Comparison of ENCODE assay signal across 10 cellular contexts in genomic region chr3:44468572-44469520, GRCh38. TPM values are rescaled to one million over a fixed set of nuclear protein-coding genes. Genes with fewer than 3 reads are reported as not detected.
DNase-seq lines count a peak whose midpoint lies in the region; ATAC-seq and TF ChIP-seq lines count a peak whose summit lies in the region.
"Had no signal": no experiment of that assay in that cellular context is flagged by ENCODE, and none has a peak within 500 bp of the region (broad histone marks: within the 10 kb centered on the region; RNA-seq: fewer than 3 reads in every experiment).

No MANE protein-coding gene starts in this region.

- peaks cover 42% of the 10 kb centered on the region for H3K4me1 Mint-ChIP-seq in activated CD4-positive, alpha-beta T cell treated with anti-CD3 and anti-CD28 coated beads for 36 hours
- H3K4me1 Mint-ChIP-seq in WTC11 (peaks cover 21% of the 10 kb centered on the region), glutamatergic neuron (ENCODE audit: low read depth, unreplicated experiment) (peaks cover 45% of the 10 kb centered on the region)

- peak; percentile 85 for ATAC-seq in activated CD4-positive, alpha-beta T cell treated with anti-CD3 and anti-CD28 coated beads for 36 hours
- ATAC-seq in WTC11 (peak; percentile 61), aorta (ENCODE audit: low FRiP score) (no peak)

- DNase-seq in activated CD4-positive, alpha-beta T cell treated with anti-CD3 and anti-CD28 coated beads for 36 hours, result peak; percentile 72
- no peak for DNase-seq in activated CD4-positive, alpha-beta T cell treated with anti-CD3 and anti-CD28 coated beads for 1 hour
- DNase-seq in WTC11 (ENCODE audit: low spot score) (peak; percentile 16), glutamatergic neuron (peak; percentile 66), aorta (no peak), HEK293T (ENCODE audit: extremely low spot score) (no peak)
- peak; percentile 45 to 48 for DNase-seq in stimulated activated CD4-positive, alpha-beta T cell treated with anti-CD3 and anti-CD28 coated beads, Interleukin-2, amount 100 ng/mL, for 24 hours
- no peak for DNase-seq in activated effector memory CD4-positive, alpha-beta T cell treated with anti-CD3 and anti-CD28 coated beads, Interleukin-2, amount 50 U/mL, for 16 hours
- DNase-seq: ACHN had no signal

- TF ChIP-seq CTCF in WTC11 (IDR thresholded peaks at IDR 0.05) (no peak), glutamatergic neuron (IDR thresholded peaks at IDR 0.05; ENCODE audit: partially characterized antibody, unreplicated experiment) (no peak)

- H3K4me1 ChIP-seq in aorta (ENCODE audit: control insufficient read depth in 1 of 2, insufficient read depth in 2 of 2, low read length in 2 of 2), result peaks cover 0 to 3% of the 10 kb centered on the region in 2 donors

- peaks cover 31% of the 10 kb centered on the region for H3K36me3 Mint-ChIP-seq in activated CD4-positive, alpha-beta T cell treated with anti-CD3 and anti-CD28 coated beads for 36 hours (ENCODE audit: low read depth)
- peaks cover 9% of the 10 kb centered on the region for H3K36me3 Mint-ChIP-seq in WTC11
- no peaks in the 10 kb centered on the region for H3K36me3 Mint-ChIP-seq in glutamatergic neuron (ENCODE audit: unreplicated experiment)

- CTCF ChIA-PET in activated CD4-positive, alpha-beta T cell treated with anti-CD3 and anti-CD28 coated beads for 36 hours (lab: Charles Lee), result interaction anchor here (0.6 to 0.7 kb wide), 3 partner anchors 12 to 642 kb away, joined by 3 read pairs; partner anchors contain the start of gene TCAIM
- CTCF ChIA-PET in WTC11 (lab: Charles Lee) (no interaction called here), HEK293T (lab: Yijun Ruan, JAX) (no interaction called here)

- intact Hi-C loops in activated CD4-positive, alpha-beta T cell treated with anti-CD3 and anti-CD28 coated beads for 36 hours (cut with DNase I, micrococcal nuclease), result loop anchor here in 1 of 2 experiments (1.0 to 2.0 kb wide), 2 partner anchors 30 to 42 kb away; no protein-coding TSS in a partner anchor
- intact Hi-C loops in aorta (cut with DNase I), result no loop called here

- no peaks in the 10 kb centered on the region for H3K27me3 ChIP-seq in aorta (ENCODE audit: control insufficient read depth in 1 of 2, insufficient read depth in 2 of 2, low read length in 1 of 2)

- H3K27ac ChIP-seq in aorta (ENCODE audit: low read depth in 1 of 2, low read length in 2 of 2), result no peak overlapping the region

- POLR2A ChIA-PET in activated CD4-positive, alpha-beta T cell treated with anti-CD3 and anti-CD28 coated beads for 36 hours (lab: Charles Lee), result interaction anchor here (0.6 kb wide), 1 partner anchor 44 kb away, joined by 3 read pairs; no protein-coding TSS in a partner anchor
- POLR2A ChIA-PET in WTC11 (lab: Charles Lee) (interaction anchor here (0.7 kb wide), 2 partner anchors 13 to 147 kb away, joined by 3 to 9 read pairs; no protein-coding TSS in a partner anchor), HEK293T (lab: Yijun Ruan, JAX) (no interaction called here)

- H3K9me3 ChIP-seq in aorta (ENCODE audit: control insufficient read depth, low read length), result no peaks in the 10 kb centered on the region

- peaks cover 0 to 4% of the 10 kb centered on the region in 2 donors for H3K36me3 ChIP-seq in aorta (ENCODE audit: control insufficient read depth in 1 of 2, insufficient read depth in 2 of 2, low read length in 1 of 2)

- H3K4me3 ChIP-seq in aorta (ENCODE audit: low read length in 2 of 2), result no peak overlapping the region

- peak overlapping the region; percentile 52 for H3K27ac Mint-ChIP-seq in activated CD4-positive, alpha-beta T cell treated with anti-CD3 and anti-CD28 coated beads for 36 hours
- H3K27ac Mint-ChIP-seq in WTC11, result peak overlapping the region; percentile 89
- peak overlapping the region; percentile 96 for H3K27ac Mint-ChIP-seq in glutamatergic neuron (ENCODE audit: unreplicated experiment)
- H3K27ac Mint-ChIP-seq: stimulated activated naive CD8-positive, alpha-beta T cell treated with anti-CD3 and anti-CD28 coated beads, Interleukin-15, Interleukin-2, amounts not matched to agents 100 ng/mL and 50 ng/mL, for 24 hours had no signal

- no peaks in the 10 kb centered on the region for H3K27me3 Mint-ChIP-seq in activated CD4-positive, alpha-beta T cell treated with anti-CD3 and anti-CD28 coated beads for 36 hours
- H3K27me3 Mint-ChIP-seq in WTC11 (ENCODE audit: low read depth) (no peaks in the 10 kb centered on the region), glutamatergic neuron (ENCODE audit: unreplicated experiment) (no peaks in the 10 kb centered on the region)
- H3K27me3 Mint-ChIP-seq: stimulated activated naive CD8-positive, alpha-beta T cell treated with anti-CD3 and anti-CD28 coated beads, Interleukin-15, Interleukin-2, amounts not matched to agents 100 ng/mL and 50 ng/mL, for 24 hours had no signal

- WGBS in aorta, 2 donors, result 70 to 71% methylated on average over 10 of the region's 10 CpGs

- H3K4me3 Mint-ChIP-seq in activated CD4-positive, alpha-beta T cell treated with anti-CD3 and anti-CD28 coated beads for 36 hours, result no peak overlapping the region
- H3K4me3 Mint-ChIP-seq in WTC11, result peak overlapping the region; percentile 42; the same call in 1 of the 2 replicates
- peak overlapping the region; percentile 56 for H3K4me3 Mint-ChIP-seq in glutamatergic neuron (ENCODE audit: unreplicated experiment)
- H3K4me3 Mint-ChIP-seq: stimulated activated naive CD8-positive, alpha-beta T cell treated with anti-CD3 and anti-CD28 coated beads, Interleukin-15, Interleukin-2, amounts not matched to agents 100 ng/mL and 50 ng/mL, for 24 hours had no signal

- H3K9me3 Mint-ChIP-seq in activated CD4-positive, alpha-beta T cell treated with anti-CD3 and anti-CD28 coated beads for 36 hours (ENCODE audit: low read depth), result no peaks in the 10 kb centered on the region
- H3K9me3 Mint-ChIP-seq in WTC11, result no peaks in the 10 kb centered on the region
- peaks cover 2% of the 10 kb centered on the region for H3K9me3 Mint-ChIP-seq in glutamatergic neuron (ENCODE audit: unreplicated experiment)
- H3K9me3 Mint-ChIP-seq: stimulated activated naive CD8-positive, alpha-beta T cell treated with anti-CD3 and anti-CD28 coated beads, Interleukin-15, Interleukin-2, amounts not matched to agents 100 ng/mL and 50 ng/mL, for 24 hours had no signal

TF ChIP-seq in WTC11, 78 proteins besides CTCF, POLR2A, EP300 and RAD21 (continues in another document):
- no peak for TF ChIP-seq NR3C1 (CRISPR knock-in tag; conservative IDR thresholded peaks at IDR 0.05; ENCODE audit: low read depth)
- no peak for TF ChIP-seq JAZF1 (CRISPR knock-in tag; IDR thresholded peaks at IDR 0.05)
- no peak for TF ChIP-seq TP53 (CRISPR knock-in tag; IDR thresholded peaks at IDR 0.05)
- TF ChIP-seq, protein P1, sequence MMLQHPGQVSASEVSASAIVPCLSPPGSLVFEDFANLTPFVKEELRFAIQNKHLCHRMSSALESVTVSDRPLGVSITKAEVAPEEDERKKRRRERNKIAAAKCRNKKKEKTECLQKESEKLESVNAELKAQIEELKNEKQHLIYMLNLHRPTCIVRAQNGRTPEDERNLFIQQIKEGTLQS (CRISPR knock-in tag; conservative IDR thresholded peaks at IDR 0.05), result no peak

TF ChIP-seq in HEK293T, 16 proteins besides CTCF, POLR2A, EP300 and RAD21:
- TF ChIP-seq BHLHE40 (IDR thresholded peaks at IDR 0.05; ENCODE audit: borderline replicate concordance), result no peak
- TF ChIP-seq LEF1 (IDR thresholded peaks at IDR 0.05; ENCODE audit: borderline replicate concordance), result no peak
- no peak for TF ChIP-seq SP1 (IDR thresholded peaks at IDR 0.05)
- TF ChIP-seq FOXA1 (IDR thresholded peaks at IDR 0.05), result no peak
- TF ChIP-seq NFRKB (IDR thresholded peaks at IDR 0.05), result no peak
- TF ChIP-seq, protein P2, sequence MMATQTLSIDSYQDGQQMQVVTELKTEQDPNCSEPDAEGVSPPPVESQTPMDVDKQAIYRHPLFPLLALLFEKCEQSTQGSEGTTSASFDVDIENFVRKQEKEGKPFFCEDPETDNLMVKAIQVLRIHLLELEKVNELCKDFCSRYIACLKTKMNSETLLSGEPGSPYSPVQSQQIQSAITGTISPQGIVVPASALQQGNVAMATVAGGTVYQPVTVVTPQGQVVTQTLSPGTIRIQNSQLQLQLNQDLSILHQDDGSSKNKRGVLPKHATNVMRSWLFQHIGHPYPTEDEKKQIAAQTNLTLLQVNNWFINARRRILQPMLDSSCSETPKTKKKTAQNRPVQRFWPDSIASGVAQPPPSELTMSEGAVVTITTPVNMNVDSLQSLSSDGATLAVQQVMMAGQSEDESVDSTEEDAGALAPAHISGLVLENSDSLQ (IDR thresholded peaks at IDR 0.05), result no peak
- no peak for TF ChIP-seq CTBP1 (IDR thresholded peaks at IDR 0.05; ENCODE audit: borderline replicate concordance)
- no peak for TF ChIP-seq FOXK2 (IDR thresholded peaks at IDR 0.05)
- no peak for TF ChIP-seq ELF4 (IDR thresholded peaks at IDR 0.05)
- TF ChIP-seq SUZ12 (IDR thresholded peaks at IDR 0.05), result no peak
- TF ChIP-seq TARDBP (IDR thresholded peaks at IDR 0.05), result no peak
- TF ChIP-seq L3MBTL2 (conservative IDR thresholded peaks at IDR 0.05), result no peak
- TF ChIP-seq ZNF384 (IDR thresholded peaks at IDR 0.05), result no peak
- TF ChIP-seq ARNT (IDR thresholded peaks at IDR 0.05), result no peak
- no peak for TF ChIP-seq HDGF (IDR thresholded peaks at IDR 0.05; ENCODE audit: borderline replicate concordance)
- TF ChIP-seq FOXM1 (IDR thresholded peaks at IDR 0.05; ENCODE audit: borderline replicate concordance), result no peak

RNA-seq across cellular contexts. Expression of gene ZNF445, which starts 8.6 kb away (rescaled TPM):
- 10 to 100 TPM; 13.2 to 16.3 TPM for total RNA-seq in activated CD4-positive, alpha-beta T cell treated with anti-CD3 and anti-CD28 coated beads for 36 hours
- total RNA-seq in WTC11 (2021) (20.3 to 27.7 TPM (median 26.0 TPM) in 3 replicates), glutamatergic neuron (ENCODE audit: unreplicated experiment) (66.8 TPM), aorta (10 to 100 TPM; 18.6 to 26.4 TPM)
- 1 to 10 TPM; 4.1 to 6.5 TPM for polyA plus RNA-seq in aorta

Comparison
In these comparisons a context has a peak if more than half of its experiments do, and no peak if none do; other contexts are left out.
1. DNase-seq: peak in activated CD4-positive, alpha-beta T cell treated with anti-CD3 and anti-CD28 coated beads for 36 hours (single experiment), WTC11 (single experiment), glutamatergic neuron (single experiment) and stimulated activated CD4-positive, alpha-beta T cell treated with anti-CD3 and anti-CD28 coated beads, Interleukin-2, amount 100 ng/mL, for 24 hours (2 of 2); none in activated CD4-positive, alpha-beta T cell treated with anti-CD3 and anti-CD28 coated beads for 1 hour (single experiment), aorta (0 of 2), activated effector memory CD4-positive, alpha-beta T cell treated with anti-CD3 and anti-CD28 coated beads, Interleukin-2, amount 50 U/mL, for 16 hours (single experiment) and HEK293T (single experiment).
2. Peak in every context shown above with its lines, with median percentiles within 50 percentile points of each other: H3K27ac Mint-ChIP-seq.